In genomic region chr11:20931029-20931428, GRCh38 we compare ENCODE assay signal across 6 cellular contexts.
"Had no signal": no experiment of that assay in that cellular context is flagged by ENCODE, and none has a peak within 500 bp of the region (broad histone marks: within the 10 kb centered on the region; RNA-seq: fewer than 3 reads in every experiment).

No MANE protein-coding gene starts in this region.

- ATAC-seq: HepG2, K562 had no signal

- H3K27ac ChIP-seq: HL-60 had no signal

- DNase-seq: IMR-90, KBM-7, KG1 had no signal

- H3K4me3 ChIP-seq: K562 had no signal
